In genomic region chr22:41468381-41469217, GRCh38 we compare ENCODE assay signal across 8 cellular contexts. TPM values are rescaled to one million over a fixed set of nuclear protein-coding genes. Genes with fewer than 3 reads are reported as not detected.
DNase-seq lines count a peak whose midpoint lies in the region; ATAC-seq, FAIRE-seq and TF ChIP-seq lines count a peak whose summit lies in the region.

TSS of gene ACO2 (plus strand) at chr22:41469117. CDS start at chr22:41469147, 30 bp downstream.
TSS of gene PHF5A (minus strand) at chr22:41468692. CDS start at chr22:41468653, 39 bp downstream.

- no peaks in the 10 kb centered on the region for H3K9me3 ChIP-seq in Loucy (ENCODE audit: insufficient read depth, low read depth, low read length)

- H3K9me3 Mint-ChIP-seq in natural killer cell, result no peaks in the 10 kb centered on the region

- peak within 1 kb of the TSS; percentile 86 for H2AFZ ChIP-seq in Loucy (ENCODE audit: low read length)

- peak within 1 kb of the TSS; percentile 87 for H3K9ac ChIP-seq in Loucy (ENCODE audit: low read depth, low read length, poor library complexity, severe bottlenecking)

- H3K4me2 ChIP-seq in Loucy (ENCODE audit: low read depth, low read length, poor library complexity, severe bottlenecking), result peak within 1 kb of the TSS; percentile 98

- no peaks in the 10 kb centered on the region for H3F3A ChIP-seq in Loucy (ENCODE audit: low read depth)

- peak within 1 kb of the TSS; percentile 87 for H3K4me3 Mint-ChIP-seq in natural killer cell

- peaks cover 15% of the 10 kb centered on the region for H4K20me1 ChIP-seq in Loucy (ENCODE audit: insufficient read depth, low read length, poor library complexity, severe bottlenecking)

- TF ChIP-seq CTCF in Loucy (conservative IDR thresholded peaks at IDR 0.05; ENCODE audit: low read length), result no peak
- TF ChIP-seq CTCF in natural killer cell (IDR thresholded peaks at IDR 0.05), result no peak

- peak; percentile 66 for FAIRE-seq in H54 (lab: Jason Lieb, UNC)

- H3K4me1 ChIP-seq in Loucy (ENCODE audit: insufficient read depth, low read length, poor library complexity, severe bottlenecking), result peaks cover 38% of the 10 kb centered on the region

- H3K9me2 ChIP-seq in Loucy (replicated peaks; ENCODE audit: low read depth, low read length), result no peaks in the 10 kb centered on the region

- peak within 1 kb of the TSS; percentile 86 for H3K4me3 ChIP-seq in Loucy (ENCODE audit: low read length, poor library complexity, severe bottlenecking)

- peak; percentile 56 for TF ChIP-seq POLR2A in H54 (IDR thresholded peaks at IDR 0.05; ENCODE audit: low read depth, low read length)
- TF ChIP-seq POLR2A in Raji (IDR thresholded peaks at IDR 0.05; ENCODE audit: insufficient read depth, low read depth, low read length), result peak; percentile 81

- intact Hi-C loops in natural killer cell (cut with micrococcal nuclease), result loop anchor here (1.0 kb wide), 1 partner anchor 20 kb away; no protein-coding TSS in a partner anchor

- H3K36me3 Mint-ChIP-seq in natural killer cell, result no peaks in the 10 kb centered on the region

- peaks cover 91% of the 10 kb centered on the region for H3K79me2 ChIP-seq in Loucy (ENCODE audit: insufficient read depth, low read length)

- H3K36me3 ChIP-seq in Loucy (ENCODE audit: insufficient read depth, low read length), result peaks cover 24% of the 10 kb centered on the region; the same call in 1 of the 2 replicates

- DNase-seq in EL (peak; percentile 98), H54 (ENCODE audit: insufficient read length, low spot score) (peak; percentile 76), fibroblast of peridontal ligament (ENCODE audit: extremely low read depth) (peak; percentile 99), natural killer cell (peak; percentile 99)
- DNase-seq in activated T-helper 9 cell treated with anti-CD3 and anti-CD28 coated beads, Interleukin-2, amount 50 U/mL, for 16 hours (ENCODE audit: low read depth), result peak; percentile 96
- peak; percentile 96 for DNase-seq in stimulated activated naive CD4-positive, alpha-beta T cell treated with Interleukin-2 at 50 U/mL for 16 hours (lab: John Stamatoyannopoulos, UW)

- H3K27me3 ChIP-seq in Loucy (ENCODE audit: insufficient read depth, low read length, poor library complexity, severe bottlenecking), result no peaks in the 10 kb centered on the region

- peak; percentile 91 to 97 (median 91) for ATAC-seq in natural killer cell

- H3K27ac Mint-ChIP-seq in natural killer cell, result peak within 1 kb of the TSS; percentile 97 to 99

- H3K4me1 Mint-ChIP-seq in natural killer cell, result peaks cover 40 to 41% of the 10 kb centered on the region in 2 donors

- no peaks in the 10 kb centered on the region for H3K27me3 Mint-ChIP-seq in natural killer cell (ENCODE audit: low read depth in 2 of 2)

RNA-seq across cellular contexts. Expression of gene ACO2, which starts in this region (rescaled TPM):
- 10 to 100 TPM; 77.9 to 99.8 (median 89.5) TPM for total RNA-seq in natural killer cell

RNA-seq across cellular contexts. Expression of gene PHF5A, which starts in this region (rescaled TPM):
- total RNA-seq in natural killer cell, result 10 to 100 TPM; 31.8 to 41.8 (median 37.6) TPM

Comparison
In these comparisons a context has a peak if more than half of its experiments do, and no peak if none do; other contexts are left out.
1. Peak in every context shown above with its lines: DNase-seq, ATAC-seq and H3K4me3 ChIP-seq.